Comparison of ENCODE assay signal across 20 cellular contexts in the genomic region with DNA sequence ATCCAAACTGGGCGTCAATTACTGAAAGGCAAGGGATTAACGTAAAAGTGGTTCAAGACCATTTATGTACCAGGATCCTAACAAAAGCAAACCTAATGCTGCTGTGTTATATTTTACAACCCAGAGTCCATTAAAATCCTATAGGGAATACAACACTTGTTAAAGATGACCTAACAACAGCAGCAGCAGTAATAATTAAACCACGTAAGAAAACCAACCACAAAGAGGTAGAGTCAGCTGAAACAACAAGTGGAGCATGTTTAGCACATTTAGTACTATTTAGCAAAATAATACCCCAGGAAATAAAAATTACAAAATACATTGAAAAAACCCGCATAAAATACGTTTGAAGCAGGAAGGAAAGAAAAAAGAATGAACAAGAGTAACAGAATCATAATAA.
"Had no signal": no experiment of that assay in that cellular context is flagged by ENCODE, and none has a peak within 500 bp of the region (broad histone marks: within the 10 kb centered on the region; RNA-seq: fewer than 3 reads in every experiment).

No MANE protein-coding gene starts in this region.

- DNase-seq: MG63, NCI-H1092, NCI-H1105 treated with DMSO at 0.1 percent for 48 hours, NCI-H1417 treated with DMSO at 0.1 percent for 48 hours, NCI-H146, NCI-H1694 treated with DMSO at 0.1 percent for 48 hours, NCI-H2081, NCI-H2107, NCI-H2227 treated with DMSO at 0.1 percent for 48 hours, NCI-H524, NCI-H526 treated with DMSO at 0.1 percent for 48 hours, PC-3, SHP77, SK-N-SH, SW 1271, T-cell had no signal

- H3K9me3 ChIP-seq: MG63, SK-N-SH had no signal

- H3K4me2 ChIP-seq: SK-N-SH had no signal

- H3K27ac ChIP-seq: HL-60, RWPE1 had no signal

- H3K4me3 ChIP-seq: K562, MG63 had no signal

- H3K9ac ChIP-seq: SK-N-SH had no signal

- H3K36me3 ChIP-seq: MG63 had no signal

- ATAC-seq: K562, Panc1, PC-3, T-cell had no signal
